ENCODE assay signal across 8 cellular contexts in the genomic region with DNA sequence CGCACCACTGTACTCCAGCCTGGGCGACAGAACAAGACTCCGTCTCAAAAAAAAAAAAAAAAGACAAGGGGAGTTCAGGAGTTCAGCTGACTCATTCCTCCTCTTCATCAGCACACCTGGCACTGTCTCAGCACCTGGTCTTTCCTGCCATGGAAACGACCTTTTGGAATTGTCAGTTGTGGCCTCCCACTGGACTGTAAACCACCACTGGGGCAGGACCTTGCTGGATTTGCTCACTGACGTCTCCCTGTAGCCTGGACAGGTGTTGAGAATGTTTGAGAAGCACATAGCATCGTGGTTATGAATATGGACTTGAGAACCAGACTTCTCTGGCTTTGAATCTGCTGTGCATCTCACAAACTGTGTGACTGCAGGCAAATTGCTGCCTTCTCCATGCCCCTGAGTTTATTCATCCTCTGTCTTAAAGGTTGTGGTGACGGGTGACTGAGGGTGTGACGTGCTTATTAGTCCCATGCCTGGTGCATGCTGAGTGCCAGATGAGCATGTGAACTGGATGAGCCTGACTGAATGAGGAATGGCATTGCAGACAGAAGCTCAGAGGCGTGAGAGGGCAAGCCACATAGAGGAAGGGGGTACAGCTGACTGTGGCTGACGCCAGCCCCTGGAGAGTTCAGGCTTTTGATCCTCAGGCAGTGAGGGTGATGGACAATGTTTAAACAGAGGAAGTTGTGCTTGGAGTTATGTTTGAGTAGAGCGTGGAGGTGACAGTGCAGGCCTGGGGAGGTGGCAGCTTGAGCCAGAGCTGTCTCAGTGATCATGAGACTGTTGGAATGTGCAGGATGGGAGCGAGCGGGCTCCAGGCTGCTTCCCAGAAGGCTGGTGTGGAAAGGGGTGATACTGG. TPM values are rescaled to one million over a fixed set of nuclear protein-coding genes. Genes with fewer than 3 reads are reported as not detected.
DNase-seq lines count a peak whose midpoint lies in the region; ATAC-seq and TF ChIP-seq lines count a peak whose summit lies in the region.

No MANE protein-coding gene starts in this region.

- peaks cover 10% of the 10 kb centered on the region for H3K36me3 Mint-ChIP-seq in CD4-positive, alpha-beta T cell (ENCODE audit: low read depth)
- H3K36me3 Mint-ChIP-seq in naive B cell: no peaks in the 10 kb centered on the region

- H3K9me3 ChIP-seq in CD4-positive, alpha-beta T cell (ENCODE audit: control insufficient read depth, low read length): no peaks in the 10 kb centered on the region

- DNase-seq in CD4-positive, alpha-beta T cell: no peak
- DNase-seq in NB4 (ENCODE audit: low read depth) (peak; percentile 31), choroid plexus epithelial cell (ENCODE audit: low read depth) (peak; percentile 24), naive B cell (peak; percentile 18), HUDEP-2 (lab: John Stamatoyannopoulos, UW; ENCODE audit: unreplicated experiment in 76 of 76) (no peak), dedifferentiated amniotic fluid mesenchymal stem cell (ENCODE audit: extremely low spot score) (no peak)

- intact Hi-C loops in CD4-positive, alpha-beta T cell (cut with DNase I, micrococcal nuclease): no loop called here

- no peak overlapping the region for H3K4me3 ChIP-seq in NB4 (ENCODE audit: low read depth, low read length)
- no peak overlapping the region for H3K4me3 ChIP-seq in choroid plexus epithelial cell (ENCODE audit: low read depth, low read length)

- H3K4me3 Mint-ChIP-seq in CD4-positive, alpha-beta T cell: peak overlapping the region; percentile 9
- peak overlapping the region in 1 of 8 donors; percentile 13 for H3K4me3 Mint-ChIP-seq in naive B cell

- no peaks in the 10 kb centered on the region for H3K27me3 ChIP-seq in CD4-positive, alpha-beta T cell (ENCODE audit: control insufficient read depth, insufficient read depth, low read length)

- H3K27me3 Mint-ChIP-seq in CD4-positive, alpha-beta T cell: no peaks in the 10 kb centered on the region
- H3K27me3 Mint-ChIP-seq in naive B cell: no peaks in the 10 kb centered on the region

- POLR2A ChIA-PET in CD4-positive, alpha-beta T cell (lab: Charles Lee): interaction anchor here (1.9 kb wide), 1 partner anchor 13 kb away, joined by 10 read pairs; a partner anchor contains a TSS

- peaks cover 78% of the 10 kb centered on the region for H3K4me1 Mint-ChIP-seq in CD4-positive, alpha-beta T cell (ENCODE audit: low read depth)
- peaks cover 44 to 52% (median 51%) of the 10 kb centered on the region in 3 donors for H3K4me1 Mint-ChIP-seq in naive B cell

- no peak overlapping the region for H3K27ac Mint-ChIP-seq in CD4-positive, alpha-beta T cell
- peak overlapping the region in 4 of 6 donors; percentile 14 to 85 (median 73) for H3K27ac Mint-ChIP-seq in naive B cell

- ATAC-seq in CD4-positive, alpha-beta T cell (ENCODE audit: poor library complexity): no peak
- ATAC-seq in naive B cell (ENCODE audit: low read depth in 2 of 2) (peak; percentile 48 to 49), HG03095 (IDR thresholded peaks at IDR 0.05; ENCODE audit: unreplicated experiment) (no peak), GM21390 (IDR thresholded peaks at IDR 0.05; ENCODE audit: unreplicated experiment) (no peak)

- no peak overlapping the region for H3K27ac ChIP-seq in CD4-positive, alpha-beta T cell (ENCODE audit: low read depth, low read length)

- CTCF ChIA-PET in CD4-positive, alpha-beta T cell (lab: Charles Lee): interaction anchor here (1.9 kb wide), 1 partner anchor 55 kb away, joined by 4 read pairs; a partner anchor contains a TSS

- H3K9me3 Mint-ChIP-seq in CD4-positive, alpha-beta T cell: no peaks in the 10 kb centered on the region
- H3K9me3 Mint-ChIP-seq in naive B cell: no peaks in the 10 kb centered on the region

- TF ChIP-seq POLR2A in NB4 (IDR thresholded peaks at IDR 0.05; ENCODE audit: extremely low read depth, insufficient read length): no peak

- no peak for TF ChIP-seq CTCF in CD4-positive, alpha-beta T cell (IDR thresholded peaks at IDR 0.05)
- TF ChIP-seq CTCF in NB4 (IDR thresholded peaks at IDR 0.05; ENCODE audit: low read depth, low read length) (no peak), choroid plexus epithelial cell (conservative IDR thresholded peaks at IDR 0.05; ENCODE audit: low read depth, low read length) (no peak)

RNA-seq across cellular contexts. Expression of a gene that starts 12.7 kb away (rescaled TPM):
- 100 to 1,000 TPM; 211 to 219 TPM for total RNA-seq in CD4-positive, alpha-beta T cell
- polyA plus RNA-seq in naive B cell (ENCODE audit: low read depth in 6 of 6): 10 to 100 TPM; 15.4 to 24.9 (median 18.8) TPM

RNA-seq across cellular contexts. Expression of a gene that starts 55.1 kb away (rescaled TPM):
- total RNA-seq in CD4-positive, alpha-beta T cell: 10 to 100 TPM; 41.4 to 44.1 TPM
- polyA plus RNA-seq in naive B cell (ENCODE audit: low read depth in 6 of 6): 10 to 100 TPM; 12.1 to 20.9 (median 16.5) TPM

Comparison
In these comparisons a context has a peak if more than half of its experiments do, and no peak if none do; other contexts are left out.
1. ATAC-seq: peak in naive B cell (2 of 2); none in CD4-positive, alpha-beta T cell (single experiment), HG03095 (single experiment) and GM21390 (single experiment).
2. DNase-seq: peak in NB4 (single experiment), choroid plexus epithelial cell (single experiment) and naive B cell (single experiment); none in CD4-positive, alpha-beta T cell (0 of 10), HUDEP-2 (0 of 76) and dedifferentiated amniotic fluid mesenchymal stem cell (single experiment).